9 cellular contexts compared by ENCODE assay signal in genomic region chr16:81521141-81521626, GRCh38.
DNase-seq lines count a peak whose midpoint lies in the region; ATAC-seq lines count a peak whose summit lies in the region.
"Had no signal": no experiment of that assay in that cellular context is flagged by ENCODE, and none has a peak within 500 bp of the region (broad histone marks: within the 10 kb centered on the region; RNA-seq: fewer than 3 reads in every experiment).

No MANE protein-coding gene starts in this region.

- ATAC-seq in GM21423 (IDR thresholded peaks at IDR 0.05; ENCODE audit: unreplicated experiment) (peak; percentile 76), GM21576 (IDR thresholded peaks at IDR 0.05; ENCODE audit: unreplicated experiment) (no peak), HG03108 (IDR thresholded peaks at IDR 0.05; ENCODE audit: unreplicated experiment) (no peak)

- no peak overlapping the region for H3K4me3 Mint-ChIP-seq in activated naive CD8-positive, alpha-beta T cell

- DNase-seq in T follicular helper cell (ENCODE audit: low read depth): peak; percentile 49
- DNase-seq in NCI-H2029 treated with DMSO at 0.1 percent for 48 hours (lab: John Stamatoyannopoulos, UW): no peak
- no peak for DNase-seq in NCI-H345 treated with DMSO at 0.1 percent for 48 hours (lab: John Stamatoyannopoulos, UW; ENCODE audit: unreplicated experiment)

- no peak overlapping the region for H3K4me3 ChIP-seq in skin epidermis
- H3K4me3 ChIP-seq: tibial artery had no signal

- H3K4me1 Mint-ChIP-seq in activated naive CD8-positive, alpha-beta T cell (ENCODE audit: low read depth): peaks cover 22% of the 10 kb centered on the region

- peaks cover 4% of the 10 kb centered on the region for H3K36me3 Mint-ChIP-seq in activated naive CD8-positive, alpha-beta T cell

- no peaks in the 10 kb centered on the region for H3K9me3 Mint-ChIP-seq in activated naive CD8-positive, alpha-beta T cell (ENCODE audit: low read depth)

- H3K27me3 Mint-ChIP-seq in activated naive CD8-positive, alpha-beta T cell: no peaks in the 10 kb centered on the region

- peak overlapping the region in 13 of 21 experiments; percentile 36 to 90 (median 58) for H3K27ac ChIP-seq in skin epidermis
- H3K27ac ChIP-seq: tibial artery had no signal

- peak overlapping the region; percentile 50 for H3K27ac Mint-ChIP-seq in activated naive CD8-positive, alpha-beta T cell
